Comparison of ENCODE assay signal across 1 cellular context in genomic region chr2:112583497-112584133, GRCh38.
TF ChIP-seq lines count a peak whose summit lies in the region.

No MANE protein-coding gene starts in this region.

TF ChIP-seq in HepG2, 621 proteins besides CTCF, POLR2A, EP300 and RAD21 (continued from another document):
- no peak for TF ChIP-seq DMTF1 (CRISPR knock-in tag; IDR thresholded peaks at IDR 0.05)
- TF ChIP-seq IRX3 (CRISPR knock-in tag; IDR thresholded peaks at IDR 0.05; ENCODE audit: borderline replicate concordance, low read depth): no peak
- peak; percentile 47 for TF ChIP-seq ELF3 (CRISPR knock-in tag; IDR thresholded peaks at IDR 0.05)
- no peak for TF ChIP-seq KDM3A (CRISPR knock-in tag; IDR thresholded peaks at IDR 0.05; ENCODE audit: low read depth)
- no peak for TF ChIP-seq ZNF703 (CRISPR knock-in tag; IDR thresholded peaks at IDR 0.05; ENCODE audit: borderline replicate concordance)
- no peak for TF ChIP-seq GABPA (IDR thresholded peaks at IDR 0.05; ENCODE audit: low read depth, low read length)
- TF ChIP-seq GABPA (CRISPR knock-in tag; IDR thresholded peaks at IDR 0.05; ENCODE audit: low read depth): no peak
- no peak for TF ChIP-seq TFE3 (CRISPR knock-in tag; IDR thresholded peaks at IDR 0.05)
- TF ChIP-seq ZNF670 (CRISPR knock-in tag; IDR thresholded peaks at IDR 0.05; ENCODE audit: borderline replicate concordance): no peak
- 0 out of 2 replicates have a peak, but pooled peaks have one; percentile 42 for TF ChIP-seq REXO4 (CRISPR knock-in tag; IDR thresholded peaks at IDR 0.05; ENCODE audit: borderline replicate concordance)
- no peak for TF ChIP-seq MYPOP (CRISPR knock-in tag; IDR thresholded peaks at IDR 0.05)
- TF ChIP-seq DPF2 (CRISPR knock-in tag; IDR thresholded peaks at IDR 0.05; ENCODE audit: borderline replicate concordance, low read depth): no peak
- TF ChIP-seq TAF1 (CRISPR knock-in tag; IDR thresholded peaks at IDR 0.05): no peak
- TF ChIP-seq ZNF891 (CRISPR knock-in tag; IDR thresholded peaks at IDR 0.05): no peak
- TF ChIP-seq ZNF343 (CRISPR knock-in tag; IDR thresholded peaks at IDR 0.05): no peak
- peak; percentile 82; the same call in 1 of the 2 replicates for TF ChIP-seq ATF2 (CRISPR knock-in tag; IDR thresholded peaks at IDR 0.05)
- TF ChIP-seq KIAA2018 (CRISPR knock-in tag; IDR thresholded peaks at IDR 0.05; ENCODE audit: borderline replicate concordance): no peak
- TF ChIP-seq SSRP1 (CRISPR knock-in tag; IDR thresholded peaks at IDR 0.05): no peak
- no peak for TF ChIP-seq ZNF589 (CRISPR knock-in tag; conservative IDR thresholded peaks at IDR 0.05)
- no peak for TF ChIP-seq MEIS2 (CRISPR knock-in tag; IDR thresholded peaks at IDR 0.05)
- TF ChIP-seq ZNF414 (CRISPR knock-in tag; IDR thresholded peaks at IDR 0.05): no peak
- TF ChIP-seq SIN3B (IDR thresholded peaks at IDR 0.05; ENCODE audit: low read length): no peak
- no peak for TF ChIP-seq THRA (CRISPR knock-in tag; IDR thresholded peaks at IDR 0.05; ENCODE audit: borderline replicate concordance)
- TF ChIP-seq SOX13 (IDR thresholded peaks at IDR 0.05): no peak
- no peak; a peak in 1 of 4 replicates for TF ChIP-seq SOX13 (CRISPR knock-in tag; conservative IDR thresholded peaks at IDR 0.05 in 1 of 2, IDR thresholded peaks at IDR 0.05 in 1 of 2)
- no peak for TF ChIP-seq CBX2 (IDR thresholded peaks at IDR 0.05; ENCODE audit: low read depth, low read length)
- no peak for TF ChIP-seq CBX2 (CRISPR knock-in tag; IDR thresholded peaks at IDR 0.05; ENCODE audit: low read depth)
- TF ChIP-seq HNF4A (CRISPR knock-in tag; IDR thresholded peaks at IDR 0.05): peak; percentile 34
